Comparison of ENCODE assay signal across 16 cellular contexts in genomic region chr6:123036663-123037062, GRCh38. TPM values are rescaled to one million over a fixed set of nuclear protein-coding genes. Genes with fewer than 3 reads are reported as not detected.
DNase-seq lines count a peak whose midpoint lies in the region; ATAC-seq and TF ChIP-seq lines count a peak whose summit lies in the region.
"Had no signal": no experiment of that assay in that cellular context is flagged by ENCODE, and none has a peak within 500 bp of the region (broad histone marks: within the 10 kb centered on the region; RNA-seq: fewer than 3 reads in every experiment).

No MANE protein-coding gene starts in this region.

- no peak overlapping the region for H3K4me3 ChIP-seq in dorsolateral prefrontal cortex
- H3K4me3 ChIP-seq: BLaER1 treated with 17β-estradiol and CSF1 and Interleukin-3, amounts not matched to agents 10 nM and 100 nM had no signal

- peak; percentile 21 for DNase-seq in Ammon's horn (ENCODE audit: low spot score)
- no peak for DNase-seq in dorsolateral prefrontal cortex
- peak; percentile 52 for DNase-seq in superior temporal gyrus (ENCODE audit: extremely low spot score)
- no peak for DNase-seq in Right ventricle myocardium superior
- DNase-seq: 8988T; ACHN; Caco-2; Calu3; CD4-positive, alpha-beta T cell; CD8-positive, alpha-beta T cell; DMS79 treated with DMSO at 0.1 percent for 48 hours; GF-D8 had no signal

- TF ChIP-seq CTCF in dorsolateral prefrontal cortex (IDR thresholded peaks at IDR 0.05 in 54 of 56, conservative IDR thresholded peaks at IDR 0.05 in 2 of 56; ENCODE audit: low read depth in 1 of 56, partially characterized antibody in 56 of 56), result no peak

- intact Hi-C loops in dorsolateral prefrontal cortex (cut with DNase I), result no loop called here
- intact Hi-C loops in Right ventricle myocardium superior (cut with DNase I), result no loop called here

- peak overlapping the region in 32 of 59 donors; percentile 0 to 80 (median 50) for H3K27ac ChIP-seq in dorsolateral prefrontal cortex
- H3K27ac ChIP-seq: BLaER1 treated with 17β-estradiol and CSF1 and Interleukin-3, amounts not matched to agents 10 nM and 100 nM; C4-2B had no signal

- ATAC-seq in Right ventricle myocardium superior (ENCODE audit: poor library complexity), result no peak
- no peak for ATAC-seq in HG02981 (IDR thresholded peaks at IDR 0.05; ENCODE audit: unreplicated experiment)
- ATAC-seq: CD8-positive, alpha-beta T cell had no signal

- H3K27me3 ChIP-seq in dorsolateral prefrontal cortex, result peaks cover 0 to 2% (median 0%) of the 10 kb centered on the region in 45 donors
- H3K27me3 ChIP-seq: BLaER1 treated with 17β-estradiol and CSF1 and Interleukin-3, amounts not matched to agents 10 nM and 100 nM had no signal

RNA-seq across cellular contexts. Expression of gene CLVS2, which starts 40.6 kb away (rescaled TPM):
- total RNA-seq in dorsolateral prefrontal cortex (10 to 100 TPM; 14.1 to 84.5 (median 56.8) TPM), Right ventricle myocardium superior (0.11 TPM)
- total RNA-seq: B cell; Caco-2; Calu3; CD4-positive, alpha-beta T cell; CD8-positive, alpha-beta T cell had no signal

Comparison
In these comparisons a context has a peak if more than half of its experiments do, and no peak if none do; other contexts are left out.
1. DNase-seq: peak in Ammon's horn (single experiment) and superior temporal gyrus (single experiment); none in dorsolateral prefrontal cortex (0 of 10) and Right ventricle myocardium superior (single experiment).
2. RNA of gene CLVS2, which starts 40.6 kb away (total RNA-seq): 14.1 to 84.5 TPM in dorsolateral prefrontal cortex; 0.11 TPM in Right ventricle myocardium superior (single experiment); every median in the first group is over 10 times any median in the second.